16 cellular contexts compared by ENCODE assay signal in genomic region chr2:197875736-197876135, GRCh38.
DNase-seq lines count a peak whose midpoint lies in the region; ATAC-seq and TF ChIP-seq lines count a peak whose summit lies in the region.
"Had no signal": no experiment of that assay in that cellular context is flagged by ENCODE, and none has a peak within 500 bp of the region (broad histone marks: within the 10 kb centered on the region; RNA-seq: fewer than 3 reads in every experiment).

No MANE protein-coding gene starts in this region.

- peaks cover 23% of the 10 kb centered on the region for H3F3A ChIP-seq in smooth muscle cell (ENCODE audit: low read depth)

- H3K9ac ChIP-seq in smooth muscle cell (ENCODE audit: low read depth), result no peak overlapping the region

- no peaks in the 10 kb centered on the region for H3K27me3 ChIP-seq in smooth muscle cell (ENCODE audit: low read depth)
- H3K27me3 ChIP-seq: SJCRH30 had no signal

- H3K27ac ChIP-seq in smooth muscle cell (ENCODE audit: low read depth), result peak overlapping the region; percentile 47
- H3K27ac ChIP-seq: 22Rv1, RWPE1, SJCRH30 had no signal

- WGBS in smooth muscle cell (ENCODE audit: low lambda C conversion rate), result 36% methylated on average over 2 of the region's 2 CpGs

- ATAC-seq in SK-N-SH treated with all-trans-retinoic acid at 6 μM for 48 hours (peak; percentile 51), HG03175 (IDR thresholded peaks at IDR 0.05; ENCODE audit: unreplicated experiment) (no peak)

- peak overlapping the region; percentile 34 for H3K4me2 ChIP-seq in smooth muscle cell

- no peaks in the 10 kb centered on the region for H3K36me3 ChIP-seq in smooth muscle cell (ENCODE audit: low read depth)
- H3K36me3 ChIP-seq: SJCRH30 had no signal

- DNase-seq in NCI-H526 treated with DMSO at 0.1 percent for 48 hours (lab: John Stamatoyannopoulos, UW), result peak; percentile 10
- no peak for DNase-seq in NCI-H526 (lab: John Stamatoyannopoulos, UW)
- DNase-seq in fibroblast of pulmonary artery (ENCODE audit: low read depth), result peak; percentile 31
- no peak for DNase-seq in smooth muscle cell (lab: John Stamatoyannopoulos, UW; ENCODE audit: unreplicated experiment)
- DNase-seq in stimulated activated CD8-positive, alpha-beta memory T cell treated with anti-CD3 and anti-CD28 coated beads, Interleukin-4, amount 100 ng/mL, for 48 hours, result no peak
- DNase-seq in iPS-NIHi7 (ENCODE audit: extremely low spot score), result no peak
- DNase-seq: CD4-positive, alpha-beta memory T cell; DMS79 treated with DMSO at 0.1 percent for 48 hours; H7; NCI-H187; NCI-H345; SJCRH30 had no signal

- H3K4me3 ChIP-seq in fibroblast of pulmonary artery (replicated peaks; ENCODE audit: low read depth, low read length) (no peak overlapping the region), smooth muscle cell (no peak overlapping the region)
- H3K4me3 ChIP-seq: SJCRH30 had no signal

- TF ChIP-seq CTCF in fibroblast of pulmonary artery (IDR thresholded peaks at IDR 0.05; ENCODE audit: low read length, missing control alignments) (no peak), smooth muscle cell (IDR thresholded peaks at IDR 0.05; ENCODE audit: borderline replicate concordance, insufficient read depth, poor library complexity, severe bottlenecking) (no peak)

- peak overlapping the region; percentile 23 for H2AFZ ChIP-seq in smooth muscle cell (ENCODE audit: low read depth)

- peaks cover 24% of the 10 kb centered on the region for H3K4me1 ChIP-seq in smooth muscle cell (ENCODE audit: low read depth)

- no peaks in the 10 kb centered on the region for H3K9me3 ChIP-seq in smooth muscle cell (replicated peaks; ENCODE audit: low read depth)
- H3K9me3 ChIP-seq: SJCRH30 had no signal

- H3K79me2 ChIP-seq in smooth muscle cell (ENCODE audit: low read depth), result no peaks in the 10 kb centered on the region

- no peaks in the 10 kb centered on the region for H4K20me1 ChIP-seq in smooth muscle cell (ENCODE audit: low read depth)

TF ChIP-seq in SK-N-SH treated with all-trans-retinoic acid at 6 μM for 48 hours, 23 proteins besides CTCF, POLR2A, EP300 and RAD21:
- peak; percentile 30; the same call in 1 of the 2 replicates for TF ChIP-seq ISL1 (CRISPR knock-in tag; IDR thresholded peaks at IDR 0.05)
- TF ChIP-seq ESRRG (CRISPR knock-in tag; IDR thresholded peaks at IDR 0.05), result no peak
- TF ChIP-seq GLIS3 (CRISPR knock-in tag; IDR thresholded peaks at IDR 0.05), result no peak

Comparison
In these comparisons a context has a peak if more than half of its experiments do, and no peak if none do; other contexts are left out.
1. DNase-seq: peak in NCI-H526 treated with DMSO at 0.1 percent for 48 hours (single experiment) and fibroblast of pulmonary artery (single experiment); none in NCI-H526 (0 of 2), smooth muscle cell (single experiment), stimulated activated CD8-positive, alpha-beta memory T cell treated with anti-CD3 and anti-CD28 coated beads, Interleukin-4, amount 100 ng/mL, for 48 hours (single experiment) and iPS-NIHi7 (single experiment).